Comparison of ENCODE assay signal across 2 cellular contexts in genomic region chr10:84525807-84526182, GRCh38.
TF ChIP-seq lines count a peak whose summit lies in the region.

No MANE protein-coding gene starts in this region.

TF ChIP-seq in HEK293, 187 proteins besides CTCF, POLR2A, EP300 and RAD21:
- peak; percentile 66 for TF ChIP-seq SETDB1 (IDR thresholded peaks at IDR 0.05; ENCODE audit: insufficient read length, low read length)

TF ChIP-seq in K562, 482 proteins besides CTCF, POLR2A, EP300 and RAD21:
- TF ChIP-seq MAFK (IDR thresholded peaks at IDR 0.05; ENCODE audit: low read length) (peak; percentile 97), MAFF (IDR thresholded peaks at IDR 0.05; ENCODE audit: low read length) (peak; percentile 97), ZNF316 (IDR thresholded peaks at IDR 0.05) (peak; percentile 97), MAFG (tag; conservative IDR thresholded peaks at IDR 0.05) (peak; percentile 96), C11orf30 (IDR thresholded peaks at IDR 0.05; ENCODE audit: low read depth) (peak; percentile 94)
